ENCODE assay signal across 21 cellular contexts in the genomic region with DNA sequence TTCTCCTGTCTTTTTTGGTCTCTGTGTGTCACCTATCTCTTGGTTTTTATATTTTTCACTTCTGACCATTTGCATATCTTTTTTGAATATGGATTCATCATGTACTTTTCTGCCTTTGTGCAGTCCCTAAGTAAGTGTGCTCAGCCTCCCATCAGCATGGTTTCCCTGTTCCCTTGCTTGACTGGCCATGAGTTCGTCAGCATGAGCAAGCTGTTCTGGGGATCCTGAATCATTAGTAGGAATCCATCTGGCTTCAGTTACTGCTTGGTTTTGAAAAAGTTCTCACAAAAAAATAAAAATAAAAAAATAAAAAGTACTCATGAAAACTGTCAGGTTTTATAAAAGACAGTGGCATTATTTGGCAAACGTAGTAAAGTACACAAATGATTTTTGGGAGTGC.
DNase-seq lines count a peak whose midpoint lies in the region; ATAC-seq and TF ChIP-seq lines count a peak whose summit lies in the region.
"Had no signal": no experiment of that assay in that cellular context is flagged by ENCODE, and none has a peak within 500 bp of the region (broad histone marks: within the 10 kb centered on the region; RNA-seq: fewer than 3 reads in every experiment).

No MANE protein-coding gene starts in this region.

- no peaks in the 10 kb centered on the region for H3K9me3 ChIP-seq in transverse colon
- H3K9me3 ChIP-seq: upper lobe of left lung had no signal

- no peak overlapping the region for H3K4me3 ChIP-seq in foreskin fibroblast (ENCODE audit: low read depth in 1 of 2, low read length in 2 of 2)
- H3K4me3 ChIP-seq in transverse colon: no peak overlapping the region
- H3K4me3 ChIP-seq: lower lobe of right lung, spleen, upper lobe of left lung had no signal

- in situ Hi-C loops in transverse colon (cut with MboI; ENCODE audit: low pct_ligation_motif_present in 1 of 4, low pct_unique_long_range_greater_than_20kb in 1 of 4, low sequenced_read_pairs in 3 of 4): no loop called here

- no peak overlapping the region for H3K27ac ChIP-seq in transverse colon
- H3K27ac ChIP-seq: lower lobe of right lung, spleen, upper lobe of left lung had no signal

- intact Hi-C loops in left ventricle myocardium superior (cut with micrococcal nuclease): no loop called here
- intact Hi-C loops in transverse colon (cut with DNase I; ENCODE audit: low total_unique reads): no loop called here

- H3K27me3 ChIP-seq in transverse colon: no peaks in the 10 kb centered on the region
- H3K27me3 ChIP-seq: spleen, upper lobe of left lung had no signal

- TF ChIP-seq POLR2A in transverse colon (IDR thresholded peaks at IDR 0.05): no peak

- H3K4me1 ChIP-seq in transverse colon: no peaks in the 10 kb centered on the region
- H3K4me1 ChIP-seq: lower lobe of right lung, upper lobe of left lung had no signal

- no peak for ATAC-seq in HG03439 (IDR thresholded peaks at IDR 0.05; ENCODE audit: unreplicated experiment)
- no peak for ATAC-seq in GM19324 (IDR thresholded peaks at IDR 0.05; ENCODE audit: low FRiP score, unreplicated experiment)
- ATAC-seq in left ventricle myocardium superior: no peak
- ATAC-seq: lower lobe of right lung, Panc1 had no signal

- no peak for TF ChIP-seq CTCF in foreskin fibroblast (IDR thresholded peaks at IDR 0.05; ENCODE audit: low read depth, low read length)
- TF ChIP-seq CTCF in transverse colon (IDR thresholded peaks at IDR 0.05): no peak

- TF ChIP-seq EP300 in transverse colon (IDR thresholded peaks at IDR 0.05; ENCODE audit: low read depth): no peak

- DNase-seq in AG08396 (ENCODE audit: low spot score) (peak; percentile 7), HCEC 1CT (peak; percentile 24), amniotic epithelial cell (ENCODE audit: low read depth) (peak; percentile 28), foreskin fibroblast (peak; percentile 76 to 89), left ventricle myocardium superior (no peak), transverse colon (no peak)
- DNase-seq: activated CD4-positive, CD25-positive, alpha-beta regulatory T cell; activated gamma-delta T cell; AML-193; DMS153; lower lobe of right lung; naive B cell; NCI-H187; NCI-H524 treated with DMSO at 0.1 percent for 48 hours; spleen; stimulated activated naive CD4-positive, alpha-beta T cell treated with Interleukin-2 at 50 U/mL for 16 hours; SW 1271; upper lobe of left lung had no signal

- 80% methylated on average over 1 to 2 of the region's 2 CpGs for WGBS in transverse colon (ENCODE audit: low coverage in 1 of 2), 2 donors

- no peaks in the 10 kb centered on the region for H3K36me3 ChIP-seq in transverse colon
- H3K36me3 ChIP-seq: lower lobe of right lung, spleen, upper lobe of left lung had no signal

Comparison
In these comparisons a context has a peak if more than half of its experiments do, and no peak if none do; other contexts are left out.
1. DNase-seq: peak in AG08396 (single experiment), HCEC 1CT (single experiment), amniotic epithelial cell (single experiment) and foreskin fibroblast (2 of 2); none in left ventricle myocardium superior (single experiment) and transverse colon (single experiment).